ENCODE assay signal across 28 cellular contexts in the genomic region with DNA sequence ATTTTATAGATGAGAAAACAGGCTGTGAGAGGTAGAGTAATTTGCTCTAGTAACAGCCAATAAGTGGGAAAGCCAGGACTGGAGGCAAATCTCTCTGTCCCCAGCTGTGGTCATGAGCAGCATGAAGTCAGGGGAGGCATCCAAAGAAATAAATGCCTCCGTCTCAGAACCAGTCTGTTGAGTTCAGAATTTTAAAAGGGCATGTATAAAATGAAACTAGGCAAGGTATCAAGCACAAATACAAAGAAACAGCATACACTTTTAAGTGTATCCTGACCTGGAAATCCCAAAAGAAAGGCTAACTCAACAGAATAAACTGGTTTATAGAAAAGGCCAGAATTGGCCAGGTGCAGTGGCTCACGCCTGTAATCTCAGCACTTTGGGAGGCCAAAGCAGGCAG.
"Had no signal": no experiment of that assay in that cellular context is flagged by ENCODE, and none has a peak within 500 bp of the region (broad histone marks: within the 10 kb centered on the region; RNA-seq: fewer than 3 reads in every experiment).

No MANE protein-coding gene starts in this region.

- H3K4me1 ChIP-seq: ascending aorta had no signal

- H3K36me3 ChIP-seq: ascending aorta, cardiac muscle cell, WERI-Rb-1 had no signal

- H3K4me3 ChIP-seq: ascending aorta, cardiac muscle cell had no signal

- H3K27ac ChIP-seq: ascending aorta, cardiac muscle cell, WERI-Rb-1 had no signal

- H3K27me3 ChIP-seq: ascending aorta, cardiac muscle cell had no signal

- DNase-seq: activated CD4-positive, alpha-beta memory T cell treated with anti-CD3 and anti-CD28 coated beads, Interleukin-2, amount 10 ng/mL, durations not matched to agents 7 days and 5 days; activated CD4-positive, alpha-beta T cell treated with anti-CD3 and anti-CD28 coated beads for 1 hour; activated CD4-positive, alpha-beta T cell treated with anti-CD3 and anti-CD28 coated beads for 36 hours; activated CD4-positive, alpha-beta T cell treated with anti-CD3 and anti-CD28 coated beads for 48 hours; activated CD4-positive, alpha-beta T cell treated with anti-CD3 and anti-CD28 coated beads, Interleukin-2, amount 10 ng/mL, durations not matched to agents 7 days and 5 days; activated CD4-positive, alpha-beta T cell treated with anti-CD3 and anti-CD28 coated beads, Interleukin-2, amount 50 U/mL, for 48 hours; activated CD4-positive, CD25-positive, alpha-beta regulatory T cell; activated CD8-positive, alpha-beta memory T cell treated with anti-CD3 and anti-CD28 coated beads for 24 hours; activated CD8-positive, alpha-beta memory T cell treated with anti-CD3 and anti-CD28 coated beads, Interleukin-2, amount 10 ng/mL, durations not matched to agents 7 days and 5 days; activated CD8-positive, alpha-beta memory T cell treated with anti-CD3 and anti-CD28 coated beads, Interleukin-2, amount 50 U/mL, for 48 hours; activated CD8-positive, alpha-beta T cell treated with anti-CD3 and anti-CD28 coated beads, Interleukin-2, amount 10 ng/mL, durations not matched to agents 7 days and 5 days; activated effector memory CD4-positive, alpha-beta T cell treated with Interleukin-2 at 50 U/mL for 16 hours; activated gamma-delta T cell; activated naive CD4-positive, alpha-beta T cell treated with anti-CD3 and anti-CD28 coated beads for 36 hours; activated naive CD4-positive, alpha-beta T cell treated with anti-CD3 and anti-CD28 coated beads, Interleukin-2, amount 50 U/mL, for 16 hours; activated naive CD8-positive, alpha-beta T cell treated with anti-CD3 and anti-CD28 coated beads, Interleukin-2, amount 10 ng/mL, durations not matched to agents 7 days and 5 days; activated naive CD8-positive, alpha-beta T cell treated with anti-CD3 and anti-CD28 coated beads, Interleukin-2, amount 50 U/mL, for 24 hours; activated T-cell treated with anti-CD3 and anti-CD28 coated beads, Interleukin-2, amount 50 U/mL, for 24 hours; activated T-cell treated with anti-CD3 and anti-CD28 coated beads, Interleukin-2, amount 50 U/mL, for 48 hours; amygdala; anterior cingulate cortex; caudate nucleus; cerebellar nuclear complex; T-helper 1 cell; T1000; WERI-Rb-1 had no signal

- H3K9me3 ChIP-seq: ascending aorta had no signal
